ENCODE assay signal across 16 cellular contexts in the genomic region with DNA sequence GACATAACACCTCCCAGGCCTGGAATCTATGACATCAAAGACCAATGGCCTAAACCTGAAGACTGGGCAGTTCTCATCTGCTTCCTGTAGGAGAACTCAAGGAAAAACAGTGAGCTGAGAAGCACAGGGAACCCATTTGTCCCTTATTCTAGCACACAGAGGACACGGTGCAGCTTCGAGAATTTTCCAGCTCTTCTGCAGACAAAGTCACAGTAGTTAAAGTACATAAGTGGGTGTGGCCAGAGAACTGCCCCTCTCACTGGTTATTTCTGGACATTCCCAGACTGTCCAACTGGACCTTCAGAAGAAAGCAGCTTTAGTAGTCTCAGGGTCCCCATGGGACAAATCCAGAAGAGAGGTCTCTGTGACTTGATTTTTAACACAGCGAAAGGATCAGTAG.
"Had no signal": no experiment of that assay in that cellular context is flagged by ENCODE, and none has a peak within 500 bp of the region (broad histone marks: within the 10 kb centered on the region; RNA-seq: fewer than 3 reads in every experiment).

No MANE protein-coding gene starts in this region.

- H3K27ac ChIP-seq: foreskin keratinocyte, parathyroid adenoma, WERI-Rb-1 had no signal

- DNase-seq: activated CD4-positive, alpha-beta T cell treated with anti-CD3 and anti-CD28 coated beads for 4 hours; activated CD8-positive, alpha-beta memory T cell treated with anti-CD3 and anti-CD28 coated beads, Interleukin-2, amount 50 U/mL, for 48 hours; activated CD8-positive, alpha-beta T cell treated with anti-CD3 and anti-CD28 coated beads for 36 hours; activated naive CD4-positive, alpha-beta T cell; esophagus squamous epithelium; foreskin keratinocyte; mesenchymal stem cell; retina; T-helper 1 cell; WERI-Rb-1 had no signal

- H3K4me3 ChIP-seq: esophagus squamous epithelium had no signal

- H3K4me1 Mint-ChIP-seq: central memory CD8-positive, alpha-beta T cell; neural crest cell had no signal

- H3K27me3 ChIP-seq: esophagus squamous epithelium, foreskin keratinocyte had no signal

- H2AFZ ChIP-seq: parathyroid adenoma had no signal

- H3K36me3 ChIP-seq: WERI-Rb-1 had no signal

- ATAC-seq: activated CD8-positive, alpha-beta T cell treated with anti-CD3 and anti-CD28 coated beads for 36 hours; left lobe of liver; stimulated activated memory B cell treated with anti-CD40 and anti-IgM and Interleukin-4, amounts not matched to agents 10 μg/mL and 1 μg/mL and 100 μg/mL, for 72 hours had no signal

- H3K9ac ChIP-seq: parathyroid adenoma had no signal

- H3K9me3 Mint-ChIP-seq: activated CD8-positive, alpha-beta T cell treated with anti-CD3 and anti-CD28 coated beads for 36 hours; activated T-helper 1 cell treated with anti-CD3 and anti-CD28 coated beads, Interleukin-12 subunit alpha, Interleukin-12 subunit beta, Interleukin-2, Interleukin-4 antibody, amounts not matched to agents 30 ng/mL and 10 ng/mL and 1 ng/mL, durations not matched to agents 14 hours and 24 hours and 36 hours; central memory CD8-positive, alpha-beta T cell; neural crest cell; stimulated activated memory B cell treated with anti-CD40 and anti-IgM and Interleukin-4, amounts not matched to agents 10 μg/mL and 1 μg/mL and 100 μg/mL, for 72 hours had no signal

- H3K27ac Mint-ChIP-seq: activated CD8-positive, alpha-beta T cell treated with anti-CD3 and anti-CD28 coated beads for 36 hours; activated T-helper 1 cell treated with anti-CD3 and anti-CD28 coated beads, Interleukin-12 subunit alpha, Interleukin-12 subunit beta, Interleukin-2, Interleukin-4 antibody, amounts not matched to agents 30 ng/mL and 10 ng/mL and 1 ng/mL, durations not matched to agents 14 hours and 24 hours and 36 hours; stimulated activated memory B cell treated with anti-CD40 and anti-IgM and Interleukin-4, amounts not matched to agents 10 μg/mL and 1 μg/mL and 100 μg/mL, for 72 hours had no signal

- H3K9me3 ChIP-seq: esophagus squamous epithelium had no signal

- H3K4me1 ChIP-seq: parathyroid adenoma had no signal

- H3K27me3 Mint-ChIP-seq: activated CD8-positive, alpha-beta T cell treated with anti-CD3 and anti-CD28 coated beads for 36 hours; central memory CD8-positive, alpha-beta T cell; stimulated activated memory B cell treated with anti-CD40 and anti-IgM and Interleukin-4, amounts not matched to agents 10 μg/mL and 1 μg/mL and 100 μg/mL, for 72 hours had no signal

- H3K79me2 ChIP-seq: parathyroid adenoma had no signal

- H3K4me3 Mint-ChIP-seq: activated CD8-positive, alpha-beta T cell treated with anti-CD3 and anti-CD28 coated beads for 36 hours; activated T-helper 1 cell treated with anti-CD3 and anti-CD28 coated beads, Interleukin-12 subunit alpha, Interleukin-12 subunit beta, Interleukin-2, Interleukin-4 antibody, amounts not matched to agents 30 ng/mL and 10 ng/mL and 1 ng/mL, durations not matched to agents 14 hours and 24 hours and 36 hours; central memory CD8-positive, alpha-beta T cell; neural crest cell; stimulated activated memory B cell treated with anti-CD40 and anti-IgM and Interleukin-4, amounts not matched to agents 10 μg/mL and 1 μg/mL and 100 μg/mL, for 72 hours had no signal
